8 cellular contexts compared by ENCODE assay signal in genomic region chr13:36736119-36736726, GRCh38.
A peak's percentile ranks its signal among the peaks of the same experiment; 100 is the strongest.
DNase-seq lines count a peak whose midpoint lies in the region; ATAC-seq and TF ChIP-seq lines count a peak whose summit lies in the region.

No MANE protein-coding gene starts in this region.

- no TSS peak for BruUV-seq in OCI-LY7 (replicated peaks; lab: Mats Ljungman, UMichigan)

- H3K9me2 ChIP-seq in OCI-LY7 (ENCODE audit: insufficient read depth, low read length), result no peaks in the 10 kb centered on the region

- no peaks in the 10 kb centered on the region for H4K20me1 ChIP-seq in OCI-LY7 (ENCODE audit: insufficient read depth, low read length)

- H2AFZ ChIP-seq in OCI-LY7 (ENCODE audit: low read length), result no peak overlapping the region

- no peaks in the 10 kb centered on the region for H3K9me3 ChIP-seq in OCI-LY7 (ENCODE audit: low read length)

- H3K79me2 ChIP-seq in OCI-LY7 (ENCODE audit: insufficient read depth, low read depth, low read length), result no peaks in the 10 kb centered on the region

- TF ChIP-seq CTCF in HFF-Myc (IDR thresholded peaks at IDR 0.05; ENCODE audit: low read depth, low read length, missing control alignments), result peak; percentile 61
- peak; percentile 91 for TF ChIP-seq CTCF in OCI-LY7 (conservative IDR thresholded peaks at IDR 0.05; ENCODE audit: low read length)
- peak; percentile 64 for TF ChIP-seq CTCF in astrocyte of the cerebellum (IDR thresholded peaks at IDR 0.05; ENCODE audit: low read depth, low read length, missing control alignments)

- H3K27ac ChIP-seq in OCI-LY7 (ENCODE audit: low read depth, low read length, poor library complexity, severe bottlenecking), result no peak overlapping the region

- intact Hi-C loops in OCI-LY7 (cut with micrococcal nuclease; ENCODE audit: unreplicated experiment), result loop anchor here (2.0 to 10.0 kb wide), 2 partner anchors 311 to 389 kb away; partner anchors contain the start of gene SPART

- POLR2A ChIA-PET in OCI-LY7 (lab: Charles Lee), result interaction anchor here (0.7 kb wide), 1 partner anchor 281 kb away, joined by 4 read pairs; no protein-coding TSS in a partner anchor

- DNase-seq in D341Med (ENCODE audit: low spot score) (peak; percentile 60), HFF-Myc (ENCODE audit: extremely low read depth, low read depth) (peak; percentile 14), OCI-LY7 (ENCODE audit: low spot score) (peak; percentile 54), astrocyte of the cerebellum (ENCODE audit: low read depth) (peak; percentile 59), inferior parietal cortex (ENCODE audit: extremely low spot score) (peak; percentile 77)
- peak; percentile 17 to 22 for DNase-seq in stimulated activated CD4-positive, alpha-beta T cell treated with anti-CD3 and anti-CD28 coated beads, Interleukin-2, amount 100 ng/mL, for 48 hours

- CTCF ChIA-PET in OCI-LY7 (lab: Charles Lee; ENCODE audit: unreplicated experiment), result no interaction called here

- H3K4me2 ChIP-seq in OCI-LY7 (ENCODE audit: low read length), result no peak overlapping the region

- H3K4me1 ChIP-seq in OCI-LY7 (ENCODE audit: insufficient read depth, low read length, poor library complexity, severe bottlenecking), result no peaks in the 10 kb centered on the region

- in situ Hi-C loops in astrocyte of the cerebellum (cut with HindIII; ENCODE audit: low sequenced_read_pairs), result loop anchor here (5.0 to 10.0 kb wide), 2 partner anchors 49 to 281 kb away; no protein-coding TSS in a partner anchor

- H3K4me3 ChIP-seq in HFF-Myc (replicated peaks; ENCODE audit: low read depth, low read length), result no peak overlapping the region
- H3K4me3 ChIP-seq in OCI-LY7 (ENCODE audit: low read depth, low read length, poor library complexity, severe bottlenecking), result no peak overlapping the region
- no peak overlapping the region for H3K4me3 ChIP-seq in astrocyte of the cerebellum (ENCODE audit: low read depth, low read length)

- no peak for ATAC-seq in GM21423 (IDR thresholded peaks at IDR 0.05; ENCODE audit: unreplicated experiment)
- ATAC-seq in GM18861 (IDR thresholded peaks at IDR 0.05; ENCODE audit: unreplicated experiment), result no peak

- no peaks in the 10 kb centered on the region for H3K36me3 ChIP-seq in OCI-LY7 (ENCODE audit: insufficient read depth, low read length)

Comparison
In these comparisons a context has a peak if more than half of its experiments do, and no peak if none do; other contexts are left out.
1. DNase-seq: peak in every context shown above with its lines; median percentile 77 in inferior parietal cortex; 60 in D341Med; 59 in astrocyte of the cerebellum; 54 in OCI-LY7; 20 in stimulated activated CD4-positive, alpha-beta T cell treated with anti-CD3 and anti-CD28 coated beads, Interleukin-2, amount 100 ng/mL, for 48 hours; 14 in HFF-Myc.